ENCODE assay signal across 19 cellular contexts in the genomic region with DNA sequence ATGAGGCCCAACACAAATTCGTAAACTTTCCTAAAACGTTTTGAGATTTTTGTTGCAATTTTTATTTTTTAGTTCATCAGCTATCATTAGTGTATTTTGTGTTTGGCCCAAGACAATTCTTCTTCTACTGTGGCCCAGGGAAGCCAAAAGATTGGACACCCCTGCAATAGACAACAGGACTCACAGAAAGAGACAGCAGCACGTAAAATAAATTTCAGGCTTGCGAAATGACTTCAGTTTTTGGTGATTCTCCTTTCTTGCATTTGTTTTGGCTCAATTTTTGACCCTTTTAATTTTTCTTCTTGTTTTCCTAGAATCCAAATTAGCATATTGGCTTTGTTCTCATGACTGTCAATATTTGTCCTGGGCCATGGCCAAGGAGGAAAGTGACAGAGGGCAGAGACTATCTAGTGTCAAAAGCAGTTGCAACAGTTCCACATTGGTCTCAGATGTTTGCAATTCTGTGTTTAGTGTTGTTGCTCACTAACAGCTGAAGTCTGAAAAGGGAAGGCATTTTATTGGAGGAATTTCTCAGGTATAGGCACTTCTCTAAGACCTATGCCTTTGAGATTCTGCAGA.
A peak's percentile ranks its signal among the peaks of the same experiment; 100 is the strongest.
DNase-seq lines count a peak whose midpoint lies in the region; ATAC-seq and TF ChIP-seq lines count a peak whose summit lies in the region.
"Had no signal": no experiment of that assay in that cellular context is flagged by ENCODE, and none has a peak within 500 bp of the region (broad histone marks: within the 10 kb centered on the region; RNA-seq: fewer than 3 reads in every experiment).

No MANE protein-coding gene starts in this region.

- H3K4me1 ChIP-seq in MM.1S (ENCODE audit: low read length) = no peaks in the 10 kb centered on the region
- H3K4me1 ChIP-seq: sigmoid colon, vagina had no signal

- H3K27me3 ChIP-seq in MM.1S (replicated peaks; ENCODE audit: insufficient read depth, low read length) = no peaks in the 10 kb centered on the region
- H3K27me3 ChIP-seq: cardiac muscle cell, heart right ventricle, sigmoid colon, vagina had no signal

- no peaks in the 10 kb centered on the region for H4K20me1 ChIP-seq in MM.1S (ENCODE audit: insufficient read depth, low read length)

- TF ChIP-seq CTCF in LNCaP clone FGC (IDR thresholded peaks at IDR 0.05; ENCODE audit: control insufficient read depth, extremely low read depth, insufficient read depth) (no peak), MM.1S (IDR thresholded peaks at IDR 0.05; ENCODE audit: low read length) (no peak)

- no peak overlapping the region for H3K9ac ChIP-seq in MM.1S (ENCODE audit: low read length)

- no peak overlapping the region for H2AFZ ChIP-seq in MM.1S (ENCODE audit: low read length)

- H3K79me2 ChIP-seq in MM.1S (ENCODE audit: low read length) = no peaks in the 10 kb centered on the region

- no peak overlapping the region for H3K4me3 ChIP-seq in LNCaP clone FGC (ENCODE audit: low read depth, low read length)
- H3K4me3 ChIP-seq in MM.1S (ENCODE audit: low read length) = no peak overlapping the region
- H3K4me3 ChIP-seq: A549, cardiac muscle cell, heart right ventricle, sigmoid colon, vagina had no signal

- H3K36me3 ChIP-seq in MM.1S (replicated peaks; ENCODE audit: insufficient read depth, low read length) = no peaks in the 10 kb centered on the region
- H3K36me3 ChIP-seq: cardiac muscle cell, heart right ventricle, sigmoid colon, vagina had no signal

- no peak overlapping the region for H3K4me2 ChIP-seq in MM.1S (ENCODE audit: low read depth, low read length)
- H3K4me2 ChIP-seq: A549 had no signal

- ATAC-seq in left lobe of liver = peak; percentile 95
- no peak for ATAC-seq in GM21515 (IDR thresholded peaks at IDR 0.05; ENCODE audit: unreplicated experiment)
- ATAC-seq in GM18909 (IDR thresholded peaks at IDR 0.05; ENCODE audit: poor library complexity, unreplicated experiment) = no peak
- ATAC-seq: A549, heart right ventricle had no signal

- DNase-seq in AML-193 (lab: John Stamatoyannopoulos, UW) (peak; percentile 7 to 24), LNCaP clone FGC (ENCODE audit: low read depth) (peak; percentile 81), NCI-H748 treated with DMSO at 0.1 percent for 48 hours (lab: John Stamatoyannopoulos, UW) (peak; percentile 15), left lobe of liver (ENCODE audit: low spot score) (peak; percentile 88), MM.1S (no peak), Kasumi-1 (lab: John Stamatoyannopoulos, UW) (no peak)
- DNase-seq: activated CD4-positive, alpha-beta memory T cell treated with anti-CD3 and anti-CD28 coated beads, Interleukin-2, amount 10 ng/mL, durations not matched to agents 7 days and 5 days; DMS79 treated with DMSO at 0.1 percent for 48 hours; effector CD4-positive, alpha-beta T cell; heart right ventricle; midbrain; nucleus accumbens; sigmoid colon; T-helper 1 cell had no signal

- no peaks in the 10 kb centered on the region for H3K9me3 ChIP-seq in MM.1S (replicated peaks; ENCODE audit: insufficient read depth, low read length)
- H3K9me3 ChIP-seq: A549, heart right ventricle, sigmoid colon, vagina had no signal

- H3F3A ChIP-seq in MM.1S (ENCODE audit: insufficient read depth, low read length) = no peaks in the 10 kb centered on the region

- no peaks in the 10 kb centered on the region for H3K9me2 ChIP-seq in MM.1S (replicated peaks; ENCODE audit: insufficient read depth, low read length)

- no peak overlapping the region for H3K27ac ChIP-seq in MM.1S (ENCODE audit: low read length)
- H3K27ac ChIP-seq: A549, cardiac muscle cell, heart right ventricle, sigmoid colon, vagina had no signal

Comparison
In these comparisons a context has a peak if more than half of its experiments do, and no peak if none do; other contexts are left out.
1. DNase-seq: peak in AML-193 (2 of 2), LNCaP clone FGC (single experiment), NCI-H748 treated with DMSO at 0.1 percent for 48 hours (single experiment) and left lobe of liver (single experiment); none in MM.1S (single experiment) and Kasumi-1 (0 of 2).